14 cellular contexts compared by ENCODE assay signal in genomic region chr14:103422981-103423600, GRCh38. TPM values are rescaled to one million over a fixed set of nuclear protein-coding genes. Genes with fewer than 3 reads are reported as not detected.
DNase-seq lines count a peak whose midpoint lies in the region; ATAC-seq and TF ChIP-seq lines count a peak whose summit lies in the region.
"Had no signal": no experiment of that assay in that cellular context is flagged by ENCODE, and none has a peak within 500 bp of the region (broad histone marks: within the 10 kb centered on the region; RNA-seq: fewer than 3 reads in every experiment).

No MANE protein-coding gene starts in this region.

- no peaks in the 10 kb centered on the region for H3K27me3 Mint-ChIP-seq in stimulated activated memory B cell treated with anti-CD40 and anti-IgM and Interleukin-4, amounts not matched to agents 10 μg/mL and 1 μg/mL and 100 μg/mL, for 72 hours

- DNase-seq in A673 (ENCODE audit: low spot score) (peak; percentile 70), HS-27A (ENCODE audit: low read depth) (peak; percentile 51), brain microvascular endothelial cell (peak; percentile 63), tibial nerve (ENCODE audit: low spot score in 2 of 2) (no peak)
- DNase-seq: C1 segment of cervical spinal cord, caudate nucleus, foreskin keratinocyte, lower lobe of right lung, NCI-H524 treated with DMSO at 0.1 percent for 48 hours had no signal

- H3K9me3 Mint-ChIP-seq in stimulated activated memory B cell treated with anti-CD40 and anti-IgM and Interleukin-4, amounts not matched to agents 10 μg/mL and 1 μg/mL and 100 μg/mL, for 72 hours: no peaks in the 10 kb centered on the region

- WGBS in mesodermal cell (ENCODE audit: insufficient coverage in 2 of 2), 2 experiments: 100% methylated on average over 1 to 2 of the region's 4 CpGs
- WGBS in tibial nerve, 2 donors: 74 to 83% methylated on average over 4 of the region's 4 CpGs

- TF ChIP-seq CTCF in A673 (conservative IDR thresholded peaks at IDR 0.05; ENCODE audit: low read depth, low read length): no peak
- no peak for TF ChIP-seq CTCF in brain microvascular endothelial cell (IDR thresholded peaks at IDR 0.05; ENCODE audit: low read depth, low read length, missing control alignments)
- TF ChIP-seq CTCF in tibial nerve (IDR thresholded peaks at IDR 0.05): no peak

- no peak overlapping the region for H3K27ac Mint-ChIP-seq in stimulated activated memory B cell treated with anti-CD40 and anti-IgM and Interleukin-4, amounts not matched to agents 10 μg/mL and 1 μg/mL and 100 μg/mL, for 72 hours

- H3K4me1 Mint-ChIP-seq in stimulated activated memory B cell treated with anti-CD40 and anti-IgM and Interleukin-4, amounts not matched to agents 10 μg/mL and 1 μg/mL and 100 μg/mL, for 72 hours: peaks cover 25% of the 10 kb centered on the region

- H3K9me3 ChIP-seq in A673 (ENCODE audit: low read depth, low read length, poor library complexity, severe bottlenecking): no peaks in the 10 kb centered on the region
- H3K9me3 ChIP-seq in mesodermal cell (ENCODE audit: control insufficient read depth, low read length): no peaks in the 10 kb centered on the region
- H3K9me3 ChIP-seq in tibial nerve: no peaks in the 10 kb centered on the region
- H3K9me3 ChIP-seq: lower lobe of right lung had no signal

- in situ Hi-C loops in brain microvascular endothelial cell (cut with HindIII; ENCODE audit: low pct_ligation_motif_present, low sequenced_read_pairs): no loop called here

- CTCF ChIA-PET in A673 (lab: Charles Lee): no interaction called here

- peaks cover 11% of the 10 kb centered on the region for H3K36me3 Mint-ChIP-seq in stimulated activated memory B cell treated with anti-CD40 and anti-IgM and Interleukin-4, amounts not matched to agents 10 μg/mL and 1 μg/mL and 100 μg/mL, for 72 hours

- H3K4me1 ChIP-seq in A673 (ENCODE audit: insufficient read depth, low read length, poor library complexity, severe bottlenecking) (peaks cover 41% of the 10 kb centered on the region), mesodermal cell (ENCODE audit: control insufficient read depth, insufficient read depth, low read length, poor library complexity, severe bottlenecking) (peaks cover 43% of the 10 kb centered on the region), tibial nerve (peaks cover 0 to 40% (median 9%) of the 10 kb centered on the region in 4 donors)

- no peak for TF ChIP-seq EP300 in tibial nerve (IDR thresholded peaks at IDR 0.05)

- H3K27ac ChIP-seq in A673 (ENCODE audit: low read depth, low read length, poor library complexity, severe bottlenecking) (peak overlapping the region; percentile 53), brain microvascular endothelial cell (peak overlapping the region; percentile 82), mesodermal cell (ENCODE audit: low read depth, low read length, severe bottlenecking) (peak overlapping the region; percentile 74), tibial nerve (peak overlapping the region in 2 of 4 donors; percentile 14 to 30)
- H3K27ac ChIP-seq: foreskin keratinocyte, KMS-11, lower lobe of right lung had no signal

- no peaks in the 10 kb centered on the region for H3K27me3 ChIP-seq in A673 (replicated peaks; ENCODE audit: insufficient read depth, low read depth, low read length, poor library complexity)
- H3K27me3 ChIP-seq in brain microvascular endothelial cell (replicated peaks): no peaks in the 10 kb centered on the region
- H3K27me3 ChIP-seq in tibial nerve: no peaks in the 10 kb centered on the region
- H3K27me3 ChIP-seq: foreskin keratinocyte had no signal

- no peak overlapping the region for H3K4me3 ChIP-seq in A673 (ENCODE audit: low read depth, low read length, poor library complexity, severe bottlenecking)
- H3K4me3 ChIP-seq in brain microvascular endothelial cell (ENCODE audit: low read depth, low read length): no peak overlapping the region
- no peak overlapping the region for H3K4me3 ChIP-seq in mesodermal cell (ENCODE audit: extremely low read depth, insufficient read depth, low read length, poor library complexity, severe bottlenecking)
- H3K4me3 ChIP-seq in tibial nerve: no peak overlapping the region
- H3K4me3 ChIP-seq: lower lobe of right lung had no signal

- POLR2A ChIA-PET in A673 (lab: Charles Lee; ENCODE audit: low non-redundant PET): no interaction called here

- BruUV-seq in A673 (replicated peaks; lab: Mats Ljungman, UMichigan): no TSS peak

- H3K4me3 Mint-ChIP-seq in stimulated activated memory B cell treated with anti-CD40 and anti-IgM and Interleukin-4, amounts not matched to agents 10 μg/mL and 1 μg/mL and 100 μg/mL, for 72 hours: no peak overlapping the region

- no peak for ATAC-seq in HG03196 (IDR thresholded peaks at IDR 0.05; ENCODE audit: unreplicated experiment)
- no peak for ATAC-seq in stimulated activated memory B cell treated with anti-CD40 and anti-IgM and Interleukin-4, amounts not matched to agents 10 μg/mL and 1 μg/mL and 100 μg/mL, for 72 hours
- no peak for ATAC-seq in HG03135 (IDR thresholded peaks at IDR 0.05; ENCODE audit: unreplicated experiment)
- ATAC-seq: foreskin keratinocyte had no signal

- TF ChIP-seq POLR2A in tibial nerve (IDR thresholded peaks at IDR 0.05): no peak

- intact Hi-C loops in A673 (cut with micrococcal nuclease; ENCODE audit: unreplicated experiment): no loop called here

- H3K36me3 ChIP-seq in A673 (ENCODE audit: insufficient read depth, low read length, poor library complexity, severe bottlenecking) (no peaks in the 10 kb centered on the region), brain microvascular endothelial cell (replicated peaks) (peaks cover 4% of the 10 kb centered on the region), mesodermal cell (ENCODE audit: control insufficient read depth, insufficient read depth, low read length) (peaks cover 13% of the 10 kb centered on the region), tibial nerve (no peaks in the 10 kb centered on the region)
- H3K36me3 ChIP-seq: lower lobe of right lung had no signal

RNA-seq across cellular contexts. Expression of gene MARK3, which starts 37.9 kb away (rescaled TPM):
- 94.4 and 101 TPM in 2 replicates for total RNA-seq in A673 (2021)
- polyA plus RNA-seq in mesodermal cell (2013, experiment 1 of 2): 78.3 TPM
- 77.2 TPM for polyA plus RNA-seq in mesodermal cell (2013, experiment 2 of 2)
- 100 to 1,000 TPM; 109 to 143 (median 125) TPM for total RNA-seq in tibial nerve

Comparison
In these comparisons a context has a peak if more than half of its experiments do, and no peak if none do; other contexts are left out.
1. DNase-seq: peak in A673 (single experiment), HS-27A (single experiment) and brain microvascular endothelial cell (single experiment); none in tibial nerve (0 of 2).